10 cellular contexts compared by ENCODE assay signal in the genomic region with DNA sequence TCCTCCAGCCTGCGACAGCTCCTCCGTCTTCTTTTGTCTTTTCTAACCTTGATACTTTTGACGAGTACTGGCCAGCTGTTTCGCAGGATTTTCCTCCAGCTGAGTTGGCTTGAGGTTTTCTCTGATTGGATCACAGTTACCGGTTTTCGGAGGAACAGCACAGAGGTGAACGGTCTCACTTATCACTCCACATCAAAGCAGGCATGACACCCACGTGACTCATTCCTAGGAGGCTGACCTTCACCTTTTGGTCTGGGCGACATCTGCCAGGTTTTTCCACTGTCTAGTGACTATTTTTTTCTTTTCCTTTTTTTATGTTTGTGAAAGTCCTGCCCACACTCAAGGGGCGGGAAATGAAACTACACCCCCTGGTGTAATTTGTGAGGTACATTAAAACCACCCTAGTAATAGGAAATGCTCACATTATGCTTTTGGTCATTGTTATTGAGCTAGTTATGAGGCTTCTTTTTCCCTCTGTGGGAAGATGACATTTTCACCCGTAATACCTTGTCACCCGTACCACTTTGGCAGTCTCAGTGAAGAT.
DNase-seq lines count a peak whose midpoint lies in the region; ATAC-seq and TF ChIP-seq lines count a peak whose summit lies in the region.
"Had no signal": no experiment of that assay in that cellular context is flagged by ENCODE, and none has a peak within 500 bp of the region (broad histone marks: within the 10 kb centered on the region; RNA-seq: fewer than 3 reads in every experiment).

No MANE protein-coding gene starts in this region.

- no peak overlapping the region for H3K27ac ChIP-seq in upper lobe of right lung
- H3K27ac ChIP-seq: HL-60 had no signal

- peak; percentile 70 for DNase-seq in activated naive CD4-positive, alpha-beta T cell treated with Interleukin-2 at 50 U/mL for 16 hours
- no peak for DNase-seq in activated naive CD4-positive, alpha-beta T cell (lab: John Stamatoyannopoulos, UW)
- peak; percentile 27 for DNase-seq in activated naive CD4-positive, alpha-beta T cell treated with anti-CD3 and anti-CD28 coated beads, Interleukin-2, amount 10 ng/mL, durations not matched to agents 7 days and 5 days
- DNase-seq in nephron progenitor cell (peak; percentile 39), upper lobe of right lung (no peak), NCI-H128 (lab: John Stamatoyannopoulos, UW; ENCODE audit: unreplicated experiment) (no peak), NCI-H1930 (lab: John Stamatoyannopoulos, UW) (no peak), ureter (ENCODE audit: low spot score) (no peak)

- no peak overlapping the region for H3K4me3 Mint-ChIP-seq in activated naive CD4-positive, alpha-beta T cell treated with anti-CD3 and anti-CD28 coated beads, Interleukin-2, amount 10 ng/mL, durations not matched to agents 7 days and 5 days
- peak overlapping the region; percentile 59 for H3K4me3 Mint-ChIP-seq in nephron progenitor cell

- H3K4me3 ChIP-seq in upper lobe of right lung = no peak overlapping the region

- H3K27me3 ChIP-seq in upper lobe of right lung = no peaks in the 10 kb centered on the region

- peaks cover 49% of the 10 kb centered on the region for H3K27me3 Mint-ChIP-seq in activated naive CD4-positive, alpha-beta T cell treated with anti-CD3 and anti-CD28 coated beads, Interleukin-2, amount 10 ng/mL, durations not matched to agents 7 days and 5 days
- peaks cover 8% of the 10 kb centered on the region for H3K27me3 Mint-ChIP-seq in nephron progenitor cell (ENCODE audit: low read depth, poor library complexity)

- no peaks in the 10 kb centered on the region for H3K36me3 Mint-ChIP-seq in activated naive CD4-positive, alpha-beta T cell treated with anti-CD3 and anti-CD28 coated beads, Interleukin-2, amount 10 ng/mL, durations not matched to agents 7 days and 5 days
- H3K36me3 Mint-ChIP-seq in nephron progenitor cell (ENCODE audit: low read depth) = no peaks in the 10 kb centered on the region

- no peaks in the 10 kb centered on the region for H3K9me3 Mint-ChIP-seq in activated naive CD4-positive, alpha-beta T cell treated with anti-CD3 and anti-CD28 coated beads, Interleukin-2, amount 10 ng/mL, durations not matched to agents 7 days and 5 days
- no peaks in the 10 kb centered on the region for H3K9me3 Mint-ChIP-seq in nephron progenitor cell

- peaks cover 14% of the 10 kb centered on the region for H3K4me1 Mint-ChIP-seq in activated naive CD4-positive, alpha-beta T cell treated with anti-CD3 and anti-CD28 coated beads, Interleukin-2, amount 10 ng/mL, durations not matched to agents 7 days and 5 days
- peaks cover 94% of the 10 kb centered on the region for H3K4me1 Mint-ChIP-seq in nephron progenitor cell

- no peaks in the 10 kb centered on the region for H3K36me3 ChIP-seq in upper lobe of right lung

- peaks cover 7% of the 10 kb centered on the region for H3K4me1 ChIP-seq in upper lobe of right lung

- TF ChIP-seq CTCF in nephron progenitor cell (IDR thresholded peaks at IDR 0.05) (no peak), upper lobe of right lung (IDR thresholded peaks at IDR 0.05) (peak; percentile 33)

- H3K27ac Mint-ChIP-seq in activated naive CD4-positive, alpha-beta T cell treated with anti-CD3 and anti-CD28 coated beads, Interleukin-2, amount 10 ng/mL, durations not matched to agents 7 days and 5 days = no peak overlapping the region
- H3K27ac Mint-ChIP-seq in nephron progenitor cell = peak overlapping the region; percentile 66

- CTCF ChIA-PET in activated naive CD4-positive, alpha-beta T cell treated with anti-CD3 and anti-CD28 coated beads, Interleukin-2, amount 10 ng/mL, durations not matched to agents 7 days and 5 days (lab: Charles Lee) = interaction anchor here (1.0 to 3.6 kb wide), 14 partner anchors 10 to 329 kb away, joined by 3 to 25 read pairs (median 4); no protein-coding TSS in a partner anchor

- intact Hi-C loops in upper lobe of right lung (cut with DNase I) = no loop called here

- no peak for ATAC-seq in upper lobe of right lung
- ATAC-seq: Panc1 had no signal

- H3K9me3 ChIP-seq in upper lobe of right lung = no peaks in the 10 kb centered on the region

Comparison
In these comparisons a context has a peak if more than half of its experiments do, and no peak if none do; other contexts are left out.
1. DNase-seq: peak in activated naive CD4-positive, alpha-beta T cell treated with Interleukin-2 at 50 U/mL for 16 hours (single experiment), activated naive CD4-positive, alpha-beta T cell treated with anti-CD3 and anti-CD28 coated beads, Interleukin-2, amount 10 ng/mL, durations not matched to agents 7 days and 5 days (single experiment) and nephron progenitor cell (single experiment); none in activated naive CD4-positive, alpha-beta T cell (0 of 4), upper lobe of right lung (single experiment), NCI-H128 (single experiment), NCI-H1930 (0 of 2) and ureter (single experiment).